8 cellular contexts compared by ENCODE assay signal in genomic region chr14:95683793-95684192, GRCh38. TPM values are rescaled to one million over a fixed set of nuclear protein-coding genes. Genes with fewer than 3 reads are reported as not detected.
DNase-seq lines count a peak whose midpoint lies in the region; ATAC-seq, FAIRE-seq and TF ChIP-seq lines count a peak whose summit lies in the region.

No MANE protein-coding gene starts in this region.

- intact Hi-C loops in tibial artery (cut with DNase I; ENCODE audit: low total_unique reads) = no loop called here

- H3K27me3 ChIP-seq in gastroesophageal sphincter = peaks cover 36% of the 10 kb centered on the region
- H3K27me3 ChIP-seq in tibial artery = peaks cover 0 to 21% of the 10 kb centered on the region in 2 donors
- H3K27me3 ChIP-seq in tibial nerve = no peaks in the 10 kb centered on the region

- H3K4me3 ChIP-seq in AG09309 (ENCODE audit: control insufficient read depth, low read depth, low read length) (no peak overlapping the region), gastroesophageal sphincter (no peak overlapping the region), tibial artery (no peak overlapping the region), tibial nerve (no peak overlapping the region)

- peak; percentile 92 for FAIRE-seq in GM19239 (lab: Jason Lieb, UNC)

- ATAC-seq in gastroesophageal sphincter (peak; percentile 25), GM19467 (IDR thresholded peaks at IDR 0.05; ENCODE audit: unreplicated experiment) (no peak), GM18870 (IDR thresholded peaks at IDR 0.05; ENCODE audit: unreplicated experiment) (no peak)

- no peak for TF ChIP-seq EP300 in gastroesophageal sphincter (IDR thresholded peaks at IDR 0.05)
- no peak for TF ChIP-seq EP300 in tibial nerve (IDR thresholded peaks at IDR 0.05)

- WGBS in gastroesophageal sphincter (ENCODE audit: low coverage in 1 of 2), 2 donors = 50% methylated on average over 1 of the region's 4 CpGs; no CpG with 5 or more reads in 1 of the 2 donors
- WGBS in tibial nerve, 2 donors = 48 to 50% methylated on average over 4 of the region's 4 CpGs

- no peaks in the 10 kb centered on the region for H3K36me3 ChIP-seq in gastroesophageal sphincter
- H3K36me3 ChIP-seq in tibial artery = no peaks in the 10 kb centered on the region
- H3K36me3 ChIP-seq in tibial nerve = no peaks in the 10 kb centered on the region

- TF ChIP-seq CTCF in AG09309 (IDR thresholded peaks at IDR 0.05; ENCODE audit: control insufficient read depth, insufficient read depth, low read depth, low read length, missing control alignments) (peak; percentile 32), gastroesophageal sphincter (IDR thresholded peaks at IDR 0.05) (peak in 1 of 4 experiments; percentile 36), tibial artery (IDR thresholded peaks at IDR 0.05) (peak; percentile 4 to 10), tibial nerve (IDR thresholded peaks at IDR 0.05) (no peak)

- TF ChIP-seq POLR2A in gastroesophageal sphincter (IDR thresholded peaks at IDR 0.05) (no peak), tibial nerve (IDR thresholded peaks at IDR 0.05) (no peak)

- DNase-seq in AG09309 (ENCODE audit: low read depth) (no peak), GM19239 (ENCODE audit: insufficient read length, low spot score) (peak; percentile 83), UCSD-AML1 (lab: John Stamatoyannopoulos, UW; ENCODE audit: unreplicated experiment) (peak; percentile 30), tibial artery (no peak), tibial nerve (ENCODE audit: low spot score in 2 of 2) (no peak)

- H3K4me1 ChIP-seq in gastroesophageal sphincter (no peaks in the 10 kb centered on the region), tibial artery (no peaks in the 10 kb centered on the region), tibial nerve (no peaks in the 10 kb centered on the region)

- H3K27ac ChIP-seq in gastroesophageal sphincter (no peak overlapping the region), tibial artery (no peak overlapping the region), tibial nerve (no peak overlapping the region)

- H3K9me3 ChIP-seq in gastroesophageal sphincter (no peaks in the 10 kb centered on the region), tibial artery (no peaks in the 10 kb centered on the region), tibial nerve (no peaks in the 10 kb centered on the region)

RNA-seq across cellular contexts. Expression of gene TCL1B, which starts 2.4 kb away (rescaled TPM):
- total RNA-seq in gastroesophageal sphincter (not detected), tibial nerve (not detected)

RNA-seq across cellular contexts. Expression of gene TCL1A, which starts 30.1 kb away (rescaled TPM):
- total RNA-seq in gastroesophageal sphincter = not detected
- total RNA-seq in tibial nerve = not detected

Comparison
In these comparisons a context has a peak if more than half of its experiments do, and no peak if none do; other contexts are left out.
1. DNase-seq: peak in GM19239 (single experiment) and UCSD-AML1 (single experiment); none in AG09309 (single experiment), tibial artery (0 of 2) and tibial nerve (0 of 2).
2. CTCF ChIP-seq: peak in AG09309 (single experiment) and tibial artery (2 of 2); none in tibial nerve (0 of 5).